In the genomic region with DNA sequence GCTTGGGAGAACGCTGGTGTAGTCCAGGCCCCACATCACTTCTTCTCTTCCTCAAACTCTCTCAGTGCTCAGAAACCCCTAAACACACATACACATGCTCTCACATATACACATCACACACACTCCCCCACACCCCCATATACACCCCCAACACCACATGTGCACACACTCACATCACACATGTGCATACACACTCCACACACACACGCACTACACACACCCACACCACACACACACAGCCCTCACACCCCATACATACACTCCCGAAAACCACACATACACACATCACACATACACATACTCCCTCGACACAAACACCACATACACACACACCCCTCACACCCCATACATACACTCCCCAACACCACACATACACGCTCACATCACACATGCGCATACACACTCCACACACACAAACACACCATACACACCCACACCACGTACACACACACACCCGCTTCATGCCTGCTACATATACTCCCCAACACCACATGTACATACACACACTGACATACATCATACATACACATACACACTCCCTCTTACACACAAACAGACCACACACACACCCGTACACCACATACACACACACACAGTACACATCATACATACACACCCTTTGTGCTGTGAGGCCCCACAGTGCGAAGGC, we compare ENCODE assay signal across 19 cellular contexts.
DNase-seq lines count a peak whose midpoint lies in the region; FAIRE-seq and TF ChIP-seq lines count a peak whose summit lies in the region.
"Had no signal": no experiment of that assay in that cellular context is flagged by ENCODE, and none has a peak within 500 bp of the region (broad histone marks: within the 10 kb centered on the region; RNA-seq: fewer than 3 reads in every experiment).

No MANE protein-coding gene starts in this region.

- TF ChIP-seq CTCF in breast epithelium (IDR thresholded peaks at IDR 0.05), result no peak
- no peak for TF ChIP-seq CTCF in MCF 10A (IDR thresholded peaks at IDR 0.05; ENCODE audit: unreplicated experiment)
- TF ChIP-seq CTCF in H1 (IDR thresholded peaks at IDR 0.05; ENCODE audit: control extremely low read depth in 1 of 3, insufficient read depth in 1 of 3, low read depth in 1 of 3, low read length in 3 of 3), result no peak
- no peak for TF ChIP-seq CTCF in neural progenitor cell (IDR thresholded peaks at IDR 0.05)
- no peak for TF ChIP-seq CTCF in uterus (IDR thresholded peaks at IDR 0.05)

- no peaks in the 10 kb centered on the region for H3K27me3 Mint-ChIP-seq in MCF 10A (ENCODE audit: insufficient read depth, unreplicated experiment)
- peaks cover 14% of the 10 kb centered on the region for H3K27me3 Mint-ChIP-seq in neural progenitor cell (ENCODE audit: insufficient read depth, low read depth)
- H3K27me3 Mint-ChIP-seq: activated B cell treated with CpG ODN at 0.5 μM for 24 hours, T-cell had no signal

- H3K36me3 Mint-ChIP-seq in MCF 10A (ENCODE audit: insufficient read depth, unreplicated experiment), result no peaks in the 10 kb centered on the region
- H3K36me3 Mint-ChIP-seq in neural progenitor cell, result no peaks in the 10 kb centered on the region
- H3K36me3 Mint-ChIP-seq: activated naive CD4-positive, alpha-beta T cell treated with anti-CD3 and anti-CD28 coated beads, Interleukin-2, amount 10 ng/mL, durations not matched to agents 7 days and 5 days; T-cell had no signal

- H3K9me3 Mint-ChIP-seq in MCF 10A (ENCODE audit: unreplicated experiment) (no peaks in the 10 kb centered on the region), neural progenitor cell (no peaks in the 10 kb centered on the region)
- H3K9me3 Mint-ChIP-seq: activated B cell treated with CpG ODN at 0.5 μM for 24 hours; activated naive CD4-positive, alpha-beta T cell treated with anti-CD3 and anti-CD28 coated beads, Interleukin-2, amount 10 ng/mL, durations not matched to agents 7 days and 5 days; T-cell had no signal

- peak overlapping the region; percentile 97 for H2BK12ac ChIP-seq in H1 (ENCODE audit: low read depth, low read length)

- H3K23me2 ChIP-seq in H1 (ENCODE audit: low read depth, low read length), result peaks cover 5% of the 10 kb centered on the region; the same call in 1 of the 2 replicates

- H3K27me3 ChIP-seq in breast epithelium, result no peaks in the 10 kb centered on the region
- no peaks in the 10 kb centered on the region for H3K27me3 ChIP-seq in H1 (replicated peaks in 1 of 4; ENCODE audit: control insufficient read depth in 3 of 4, extremely low read depth in 1 of 4, insufficient read depth in 3 of 4, low read length in 3 of 4)
- H3K27me3 ChIP-seq in neural progenitor cell, result no peaks in the 10 kb centered on the region
- H3K27me3 ChIP-seq in uterus, result no peaks in the 10 kb centered on the region
- H3K27me3 ChIP-seq: pancreas had no signal

- DNase-seq in breast epithelium (ENCODE audit: low spot score in 2 of 2), result no peak
- no peak for DNase-seq in MCF 10A (ENCODE audit: unreplicated experiment)
- DNase-seq in H1 (ENCODE audit: low read depth in 1 of 2, low spot score in 2 of 2), result no peak
- no peak for DNase-seq in neural progenitor cell (ENCODE audit: low spot score)
- DNase-seq in uterus, result no peak
- no peak for DNase-seq in NCI-H187 treated with DMSO at 0.1 percent for 48 hours (lab: John Stamatoyannopoulos, UW)
- no peak for DNase-seq in NCI-H446 treated with DMSO at 0.1 percent for 48 hours (lab: John Stamatoyannopoulos, UW)
- no peak for DNase-seq in NCI-H146 (lab: John Stamatoyannopoulos, UW)
- DNase-seq: activated B cell treated with CpG ODN at 0.5 μM for 24 hours; activated CD8-positive, alpha-beta memory T cell treated with anti-CD3 and anti-CD28 coated beads, Interleukin-2, amount 50 U/mL, for 4 hours; activated naive CD4-positive, alpha-beta T cell treated with anti-CD3 and anti-CD28 coated beads, Interleukin-2, amount 10 ng/mL, durations not matched to agents 7 days and 5 days; islet precursor cell; KBM-7; NCI-H1092; pancreas; T-cell had no signal

- peaks cover 19% of the 10 kb centered on the region for H3K4me1 Mint-ChIP-seq in MCF 10A (ENCODE audit: insufficient read depth, unreplicated experiment)
- H3K4me1 Mint-ChIP-seq in neural progenitor cell, result peaks cover 48% of the 10 kb centered on the region

- H4K20me1 ChIP-seq in H1 (replicated peaks in 1 of 2; ENCODE audit: control insufficient read depth in 1 of 2, insufficient read depth in 2 of 2, low read length in 2 of 2), result peaks cover 0 to 5% of the 10 kb centered on the region in 2 experiments
- no peaks in the 10 kb centered on the region for H4K20me1 ChIP-seq in neural progenitor cell (ENCODE audit: low read depth)

- H3K9ac ChIP-seq in H1 (replicated peaks in 1 of 4; ENCODE audit: extremely low read depth in 1 of 4, low read depth in 3 of 4, low read length in 3 of 4) (no peak overlapping the region; a peak in 1 of 7 replicates), neural progenitor cell (no peak overlapping the region)

- peak overlapping the region; percentile 48 for H3K4ac ChIP-seq in H1 (replicated peaks; ENCODE audit: insufficient read length, low read depth, low read length)

- H3K4me2 ChIP-seq in H1 (ENCODE audit: insufficient read depth in 1 of 2, low read depth in 2 of 2, low read length in 2 of 2), result no peak overlapping the region
- H3K4me2 ChIP-seq in neural progenitor cell, result no peak overlapping the region

- no peak overlapping the region for H3K23ac ChIP-seq in H1 (ENCODE audit: insufficient read length)

- no peak for TF ChIP-seq RAD21 in H1 (IDR thresholded peaks at IDR 0.05 in 1 of 2, conservative IDR thresholded peaks at IDR 0.05 in 1 of 2; ENCODE audit: low read depth in 2 of 2, low read length in 2 of 2)

- H2BK20ac ChIP-seq in H1 (ENCODE audit: low read length), result 0 out of 2 replicates have a peak overlapping the region, but pooled peaks have one; percentile 75

- WGBS in H1 (ENCODE audit: extremely low coverage in 1 of 2, insufficient coverage in 1 of 2, insufficient read length in 1 of 2, insufficient replicate concordance in 2 of 2, low coverage in 1 of 2, low lambda C conversion rate in 2 of 2, missing lambda C conversion rate in 1 of 2), 2 experiments, result 87 to 100% methylated on average over 3 to 9 of the region's 10 CpGs

- no peak for FAIRE-seq in H1 (lab: Jason Lieb, UNC)
- FAIRE-seq: bronchial epithelial cell, GM12892, pancreas had no signal

- H3K4me3 ChIP-seq in breast epithelium (no peak overlapping the region), H1 (ENCODE audit: extremely low read depth in 1 of 4, insufficient read depth in 2 of 4, low read depth in 3 of 4, low read length in 4 of 4) (no peak overlapping the region), neural progenitor cell (no peak overlapping the region), uterus (no peak overlapping the region)
- H3K4me3 ChIP-seq: pancreas had no signal

- no peaks in the 10 kb centered on the region for H3K36me3 ChIP-seq in breast epithelium
- H3K36me3 ChIP-seq in H1 (ENCODE audit: control insufficient read depth in 2 of 4, insufficient read depth in 4 of 4, low read length in 3 of 4), result no peaks in the 10 kb centered on the region
- H3K36me3 ChIP-seq in neural progenitor cell, result no peaks in the 10 kb centered on the region
- H3K36me3 ChIP-seq in uterus, result no peaks in the 10 kb centered on the region
- H3K36me3 ChIP-seq: pancreas had no signal

- peak overlapping the region; percentile 85 for H3K56ac ChIP-seq in H1 (replicated peaks; ENCODE audit: insufficient read length, low read depth, low read length)

- H4K5ac ChIP-seq in H1 (ENCODE audit: insufficient read length, low read depth, low read length), result no peak overlapping the region

- H3F3A ChIP-seq in neural progenitor cell (ENCODE audit: low read depth), result no peaks in the 10 kb centered on the region

- no peak overlapping the region for H3K18ac ChIP-seq in H1 (ENCODE audit: extremely low read depth, low read length)

- peak overlapping the region; percentile 54; the same call in 1 of the 2 replicates for H2BK5ac ChIP-seq in H1 (ENCODE audit: low read depth, low read length)

- H3K79me1 ChIP-seq in H1 (ENCODE audit: low read depth, low read length), result 0 out of 2 replicates have a peak, but pooled peaks cover 2% of the 10 kb centered on the region

- POLR2A ChIA-PET in MCF 10A (lab: Yijun Ruan, JAX) (no interaction called here), H1 (lab: Charles Lee; ENCODE audit: partially characterized antibody) (no interaction called here)

- H3K4me1 ChIP-seq in breast epithelium, result no peaks in the 10 kb centered on the region
- peaks cover 0 to 19% (median 7%) of the 10 kb centered on the region in 4 experiments; a peak in 3 of 7 replicates for H3K4me1 ChIP-seq in H1 (replicated peaks in 1 of 4; ENCODE audit: control insufficient read depth in 3 of 4, insufficient read depth in 4 of 4, low read length in 3 of 4)
- peaks cover 28% of the 10 kb centered on the region for H3K4me1 ChIP-seq in neural progenitor cell
- no peaks in the 10 kb centered on the region for H3K4me1 ChIP-seq in uterus
- H3K4me1 ChIP-seq: pancreas had no signal

- no peak overlapping the region for H4K91ac ChIP-seq in H1 (replicated peaks; ENCODE audit: insufficient read length, low read length)

- TF ChIP-seq POLR2A in breast epithelium (IDR thresholded peaks at IDR 0.05) (no peak), H1 (IDR thresholded peaks at IDR 0.05; ENCODE audit: control extremely low read depth in 1 of 2, low read depth in 2 of 2, low read length in 2 of 2) (no peak), uterus (IDR thresholded peaks at IDR 0.05) (no peak)

- no peak for TF ChIP-seq EP300 in H1 (IDR thresholded peaks at IDR 0.05; ENCODE audit: borderline replicate concordance in 1 of 2, low read depth in 2 of 2, low read length in 2 of 2)

- H3K14ac ChIP-seq in H1 (ENCODE audit: insufficient read length), result no peak overlapping the region

- no TSS peak for BruUV-seq in MCF 10A (replicated peaks; lab: Mats Ljungman, UMichigan)

- H2BK120ac ChIP-seq in H1 (replicated peaks; ENCODE audit: low read depth, low read length), result no peak overlapping the region

- no peak overlapping the region for H2AFZ ChIP-seq in H1 (ENCODE audit: low read length)
- no peak overlapping the region for H2AFZ ChIP-seq in neural progenitor cell (replicated peaks)

- H3K9me3 ChIP-seq in breast epithelium (no peaks in the 10 kb centered on the region), H1 (ENCODE audit: insufficient read depth in 2 of 2, low read depth in 1 of 2, low read length in 1 of 2) (no peaks in the 10 kb centered on the region), neural progenitor cell (ENCODE audit: low read depth) (no peaks in the 10 kb centered on the region), uterus (no peaks in the 10 kb centered on the region)
- H3K9me3 ChIP-seq: pancreas had no signal

- H3K4me3 Mint-ChIP-seq in MCF 10A (ENCODE audit: unreplicated experiment), result no peak overlapping the region
- H3K4me3 Mint-ChIP-seq in neural progenitor cell, result no peak overlapping the region
- H3K4me3 Mint-ChIP-seq: activated B cell treated with CpG ODN at 0.5 μM for 24 hours; activated naive CD4-positive, alpha-beta T cell treated with anti-CD3 and anti-CD28 coated beads, Interleukin-2, amount 10 ng/mL, durations not matched to agents 7 days and 5 days; T-cell had no signal

- H3K79me2 ChIP-seq in H1 (ENCODE audit: control insufficient read depth in 1 of 2, insufficient read depth in 2 of 2, low read length in 2 of 2) (no peaks in the 10 kb centered on the region), neural progenitor cell (ENCODE audit: low read depth) (no peaks in the 10 kb centered on the region)

- CTCF ChIA-PET in MCF 10A (lab: Yijun Ruan, JAX) (no interaction called here), H1 (lab: Charles Lee; ENCODE audit: partially characterized antibody) (interaction anchor here (0.6 to 1.1 kb wide), 3 partner anchors 68 to 1921 kb away, joined by 3 to 4 read pairs (median 4); no protein-coding TSS in a partner anchor)

- H3K27ac Mint-ChIP-seq in MCF 10A (ENCODE audit: low read depth, unreplicated experiment), result no peak overlapping the region
- H3K27ac Mint-ChIP-seq in neural progenitor cell, result peak overlapping the region; percentile 3
- H3K27ac Mint-ChIP-seq: activated naive CD4-positive, alpha-beta T cell treated with anti-CD3 and anti-CD28 coated beads, Interleukin-2, amount 10 ng/mL, durations not matched to agents 7 days and 5 days; T-cell had no signal

- intact Hi-C loops in breast epithelium (cut with DNase I; ENCODE audit: low total_unique reads), result no loop called here
- intact Hi-C loops in MCF 10A (cut with micrococcal nuclease), result no loop called here
- intact Hi-C loops in uterus (cut with DNase I; ENCODE audit: low total_unique reads), result loop anchor here (10.0 kb wide), 1 partner anchor 172 kb away; no protein-coding TSS in a partner anchor

- H3K27ac ChIP-seq in breast epithelium (peak overlapping the region; percentile 66 to 74), H1 (ENCODE audit: low read depth, low read length) (no peak overlapping the region), neural progenitor cell (no peak overlapping the region), uterus (peak overlapping the region; percentile 59 to 74)
- H3K27ac ChIP-seq: pancreas, RWPE1 had no signal

- H4K8ac ChIP-seq in H1 (ENCODE audit: extremely low read depth, insufficient read depth, low read length), result no peak overlapping the region

- H2BK15ac ChIP-seq in H1 (ENCODE audit: low read length), result no peak overlapping the region

- H2AK5ac ChIP-seq in H1 (ENCODE audit: low read depth, low read length), result peak overlapping the region; percentile 96; the same call in 1 of the 2 replicates

Comparison
In these comparisons a context has a peak if more than half of its experiments do, and no peak if none do; other contexts are left out.
1. H3K27ac ChIP-seq: peak in breast epithelium (2 of 2) and uterus (2 of 2); none in H1 (single experiment) and neural progenitor cell (single experiment).